In genomic region chr11:47392546-47393162, GRCh38 we compare ENCODE assay signal across 15 cellular contexts. TPM values are rescaled to one million over a fixed set of nuclear protein-coding genes. Genes with fewer than 3 reads are reported as not detected.
DNase-seq lines count a peak whose midpoint lies in the region; ATAC-seq lines count a peak whose summit lies in the region.
"Had no signal": no experiment of that assay in that cellular context is flagged by ENCODE, and none has a peak within 500 bp of the region (broad histone marks: within the 10 kb centered on the region; RNA-seq: fewer than 3 reads in every experiment).

No MANE protein-coding gene starts in this region.

- no peaks in the 10 kb centered on the region for H4K20me1 ChIP-seq in BLaER1

- H3K27ac ChIP-seq in BLaER1, result peak overlapping the region; percentile 100
- H3K27ac ChIP-seq: parathyroid adenoma, RWPE1 had no signal

- peak overlapping the region; percentile 8; the same call in 1 of the 2 replicates for H3K4me3 ChIP-seq in BLaER1

- CTCF ChIA-PET in activated CD4-positive, alpha-beta memory T cell treated with anti-CD3 and anti-CD28 coated beads, Interleukin-2, amount 10 ng/mL, durations not matched to agents 7 days and 5 days (lab: Charles Lee), result interaction anchor here (1.2 to 4.4 kb wide), 5 partner anchors 14 to 34 kb away, joined by 3 to 24 read pairs (median 11); partner anchors contain the start of genes PSMC3 and SPI1

- ATAC-seq in effector memory CD8-positive, alpha-beta T cell (replicated peaks), result no peak
- no peak for ATAC-seq in naive thymus-derived CD8-positive, alpha-beta T cell
- ATAC-seq in GM21423 (IDR thresholded peaks at IDR 0.05; ENCODE audit: unreplicated experiment), result no peak
- ATAC-seq: stimulated activated effector memory CD8-positive, alpha-beta T cell treated with anti-CD3 and anti-CD28 coated beads, Interleukin-12 subunit alpha, Interleukin-12 subunit beta, amount 100 ng/mL, for 72 hours had no signal

- peak overlapping the region; percentile 91 for H3K4me2 ChIP-seq in BLaER1

- H3K9ac ChIP-seq in BLaER1, result peak overlapping the region; percentile 94
- H3K9ac ChIP-seq: parathyroid adenoma had no signal

- no peaks in the 10 kb centered on the region for H3K9me3 Mint-ChIP-seq in effector memory CD8-positive, alpha-beta T cell
- H3K9me3 Mint-ChIP-seq in naive thymus-derived CD8-positive, alpha-beta T cell, result no peaks in the 10 kb centered on the region
- H3K9me3 Mint-ChIP-seq in activated CD4-positive, alpha-beta memory T cell treated with anti-CD3 and anti-CD28 coated beads, Interleukin-2, amount 10 ng/mL, durations not matched to agents 7 days and 5 days, result no peaks in the 10 kb centered on the region
- H3K9me3 Mint-ChIP-seq: stimulated activated effector memory CD8-positive, alpha-beta T cell treated with anti-CD3 and anti-CD28 coated beads, Interleukin-12 subunit alpha, Interleukin-12 subunit beta, amount 100 ng/mL, for 72 hours had no signal

- no peaks in the 10 kb centered on the region for H3K9me3 ChIP-seq in BLaER1
- H3K9me3 ChIP-seq: BE2C had no signal

- H3K36me3 ChIP-seq in BLaER1, result no peaks in the 10 kb centered on the region
- H3K36me3 ChIP-seq: BE2C had no signal

- peaks cover 92% of the 10 kb centered on the region for H3K4me1 ChIP-seq in BLaER1
- H3K4me1 ChIP-seq: BE2C, parathyroid adenoma had no signal

- H3K4me1 Mint-ChIP-seq in effector memory CD8-positive, alpha-beta T cell (ENCODE audit: low read depth in 2 of 2), result peaks cover 34 to 61% of the 10 kb centered on the region in 2 donors
- H3K4me1 Mint-ChIP-seq in naive thymus-derived CD8-positive, alpha-beta T cell, result peaks cover 24 to 89% (median 69%) of the 10 kb centered on the region in 4 donors
- H3K4me1 Mint-ChIP-seq in activated CD4-positive, alpha-beta memory T cell treated with anti-CD3 and anti-CD28 coated beads, Interleukin-2, amount 10 ng/mL, durations not matched to agents 7 days and 5 days, result peaks cover 47% of the 10 kb centered on the region

- H3K27me3 ChIP-seq in BLaER1, result no peaks in the 10 kb centered on the region
- H3K27me3 ChIP-seq: BE2C had no signal

- DNase-seq in GM19238 (ENCODE audit: insufficient read length, low spot score), result peak; percentile 0
- no peak for DNase-seq in effector memory CD8-positive, alpha-beta T cell
- DNase-seq in naive thymus-derived CD8-positive, alpha-beta T cell, result no peak
- no peak for DNase-seq in middle frontal gyrus (ENCODE audit: extremely low spot score, low spot score)
- DNase-seq in kidney glomerular epithelial cell (lab: John Stamatoyannopoulos, UW), result no peak
- DNase-seq in activated CD4-positive, alpha-beta memory T cell treated with anti-CD3 and anti-CD28 coated beads, Interleukin-2, amount 10 ng/mL, durations not matched to agents 7 days and 5 days, result no peak
- DNase-seq: BE2C, left colon, NCI-H1417 treated with DMSO at 0.1 percent for 48 hours, NCI-H524 had no signal

- H3K36me3 Mint-ChIP-seq in effector memory CD8-positive, alpha-beta T cell (ENCODE audit: insufficient read depth), result peaks cover 5% of the 10 kb centered on the region
- no peaks in the 10 kb centered on the region for H3K36me3 Mint-ChIP-seq in naive thymus-derived CD8-positive, alpha-beta T cell
- H3K36me3 Mint-ChIP-seq in activated CD4-positive, alpha-beta memory T cell treated with anti-CD3 and anti-CD28 coated beads, Interleukin-2, amount 10 ng/mL, durations not matched to agents 7 days and 5 days (ENCODE audit: low read depth), result no peaks in the 10 kb centered on the region
- H3K36me3 Mint-ChIP-seq: stimulated activated effector memory CD8-positive, alpha-beta T cell treated with anti-CD3 and anti-CD28 coated beads, Interleukin-12 subunit alpha, Interleukin-12 subunit beta, amount 100 ng/mL, for 72 hours had no signal

- peak overlapping the region; percentile 49 to 95 for H3K27ac Mint-ChIP-seq in effector memory CD8-positive, alpha-beta T cell
- H3K27ac Mint-ChIP-seq in naive thymus-derived CD8-positive, alpha-beta T cell, result peak overlapping the region in 8 of 10 donors; percentile 41 to 80 (median 64)
- no peak overlapping the region for H3K27ac Mint-ChIP-seq in activated CD4-positive, alpha-beta memory T cell treated with anti-CD3 and anti-CD28 coated beads, Interleukin-2, amount 10 ng/mL, durations not matched to agents 7 days and 5 days

- no peaks in the 10 kb centered on the region for H3K27me3 Mint-ChIP-seq in effector memory CD8-positive, alpha-beta T cell
- no peaks in the 10 kb centered on the region for H3K27me3 Mint-ChIP-seq in naive thymus-derived CD8-positive, alpha-beta T cell
- H3K27me3 Mint-ChIP-seq in activated CD4-positive, alpha-beta memory T cell treated with anti-CD3 and anti-CD28 coated beads, Interleukin-2, amount 10 ng/mL, durations not matched to agents 7 days and 5 days, result no peaks in the 10 kb centered on the region

- no peak overlapping the region for H3K4me3 Mint-ChIP-seq in effector memory CD8-positive, alpha-beta T cell
- H3K4me3 Mint-ChIP-seq in naive thymus-derived CD8-positive, alpha-beta T cell, result peak overlapping the region in 3 of 10 donors; percentile 3 to 29 (median 26)
- H3K4me3 Mint-ChIP-seq in activated CD4-positive, alpha-beta memory T cell treated with anti-CD3 and anti-CD28 coated beads, Interleukin-2, amount 10 ng/mL, durations not matched to agents 7 days and 5 days, result no peak overlapping the region

- POLR2A ChIA-PET in naive thymus-derived CD8-positive, alpha-beta T cell (lab: Charles Lee), result interaction anchor here (0.6 to 11.0 kb wide), 8 partner anchors 8 to 1272 kb away, joined by 3 to 147 read pairs (median 20); partner anchors contain the start of genes DDB2, NUP160 and SLC39A13
- POLR2A ChIA-PET in activated CD4-positive, alpha-beta memory T cell treated with anti-CD3 and anti-CD28 coated beads, Interleukin-2, amount 10 ng/mL, durations not matched to agents 7 days and 5 days (lab: Charles Lee), result interaction anchor here (1.0 to 3.9 kb wide), 7 partner anchors 8 to 178 kb away, joined by 3 to 23 read pairs (median 12); partner anchors contain the start of genes DDB2, PSMC3 and SLC39A13

RNA-seq across cellular contexts. Expression of gene SPI1, which starts 14.3 kb away (rescaled TPM):
- total RNA-seq in naive thymus-derived CD8-positive, alpha-beta T cell, result 1 to 10 TPM; 3.4 to 4.7 TPM
- not detected for polyA plus RNA-seq in naive thymus-derived CD8-positive, alpha-beta T cell
- total RNA-seq in activated CD4-positive, alpha-beta memory T cell treated with anti-CD3 and anti-CD28 coated beads, Interleukin-2, amount 10 ng/mL, durations not matched to agents 7 days and 5 days, result not detected

RNA-seq across cellular contexts. Expression of gene SLC39A13, which starts 15.7 kb away (rescaled TPM):
- 10 to 100 TPM; 63.2 to 63.9 TPM for total RNA-seq in naive thymus-derived CD8-positive, alpha-beta T cell
- 10 to 100 TPM; 23.8 to 41.9 (median 24.4) TPM for polyA plus RNA-seq in naive thymus-derived CD8-positive, alpha-beta T cell
- total RNA-seq in activated CD4-positive, alpha-beta memory T cell treated with anti-CD3 and anti-CD28 coated beads, Interleukin-2, amount 10 ng/mL, durations not matched to agents 7 days and 5 days, result 10 to 100 TPM; 23.6 to 24.2 TPM

RNA-seq across cellular contexts. Expression of gene PSMC3, which starts 33.6 kb away (rescaled TPM):
- 10 to 100 TPM; 58.4 to 60.0 TPM for total RNA-seq in naive thymus-derived CD8-positive, alpha-beta T cell
- 100 to 1,000 TPM in 1 of 3 donors, 10 to 100 TPM in 2; 91.5 to 106 (median 94.0) TPM for polyA plus RNA-seq in naive thymus-derived CD8-positive, alpha-beta T cell
- total RNA-seq in activated CD4-positive, alpha-beta memory T cell treated with anti-CD3 and anti-CD28 coated beads, Interleukin-2, amount 10 ng/mL, durations not matched to agents 7 days and 5 days, result 100 to 1,000 TPM; 111 to 112 TPM

RNA-seq across cellular contexts. Expression of gene MYBPC3, which starts 40.2 kb away (rescaled TPM):
- under 1 TPM in 1 of 2 experiments, not detected in 1; 0.16 TPM for total RNA-seq in naive thymus-derived CD8-positive, alpha-beta T cell
- not detected for polyA plus RNA-seq in naive thymus-derived CD8-positive, alpha-beta T cell
- total RNA-seq in activated CD4-positive, alpha-beta memory T cell treated with anti-CD3 and anti-CD28 coated beads, Interleukin-2, amount 10 ng/mL, durations not matched to agents 7 days and 5 days, result not detected
- total RNA-seq: left colon had no signal

RNA-seq across cellular contexts. Expression of gene RAPSN, which starts 56.3 kb away (rescaled TPM):
- 1 to 10 TPM; 1.3 to 1.5 TPM for total RNA-seq in naive thymus-derived CD8-positive, alpha-beta T cell
- polyA plus RNA-seq in naive thymus-derived CD8-positive, alpha-beta T cell, result not detected
- under 1 TPM; 0.30 to 0.65 TPM for total RNA-seq in activated CD4-positive, alpha-beta memory T cell treated with anti-CD3 and anti-CD28 coated beads, Interleukin-2, amount 10 ng/mL, durations not matched to agents 7 days and 5 days

Comparison
In these comparisons a context has a peak if more than half of its experiments do, and no peak if none do; other contexts are left out.
1. RNA of gene SPI1, which starts 14.3 kb away (total RNA-seq): 3.4 to 4.7 TPM in naive thymus-derived CD8-positive, alpha-beta T cell; not detected in activated CD4-positive, alpha-beta memory T cell treated with anti-CD3 and anti-CD28 coated beads, Interleukin-2, amount 10 ng/mL, durations not matched to agents 7 days and 5 days; every median in the first group is over 4 times any median in the second.